Comparison of ENCODE assay signal across 18 cellular contexts in the genomic region with DNA sequence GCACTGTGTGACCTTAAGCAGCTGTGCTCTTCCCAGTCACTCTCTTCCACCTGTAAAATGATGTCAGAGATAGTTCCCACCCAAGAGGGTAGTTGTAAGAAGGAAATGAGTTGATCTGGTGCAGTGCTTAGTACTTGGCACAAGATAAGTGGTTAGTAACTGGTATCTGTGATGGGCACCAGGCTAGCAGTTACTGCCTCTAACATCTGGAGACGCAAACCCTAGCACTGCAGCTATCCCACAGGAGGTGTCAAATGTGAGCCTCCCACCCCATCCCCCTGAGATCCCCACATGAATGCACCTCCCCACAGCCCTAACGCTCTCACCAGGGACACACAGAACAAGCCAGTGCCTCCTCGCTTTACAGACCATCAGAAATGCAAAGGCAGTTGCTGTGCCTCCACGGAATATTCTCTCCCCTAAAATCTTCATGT.
A peak's percentile ranks its signal among the peaks of the same experiment; 100 is the strongest.
DNase-seq lines count a peak whose midpoint lies in the region; ATAC-seq and TF ChIP-seq lines count a peak whose summit lies in the region.
"Had no signal": no experiment of that assay in that cellular context is flagged by ENCODE, and none has a peak within 500 bp of the region (broad histone marks: within the 10 kb centered on the region; RNA-seq: fewer than 3 reads in every experiment).

No MANE protein-coding gene starts in this region.

- H3K4me2 ChIP-seq in SK-N-SH, result peak overlapping the region; percentile 54

- no peak for TF ChIP-seq CTCF in HFFc6 (IDR thresholded peaks at IDR 0.05)
- no peak for TF ChIP-seq CTCF in SK-N-SH (IDR thresholded peaks at IDR 0.05)
- no peak for TF ChIP-seq CTCF in mucosa of descending colon (IDR thresholded peaks at IDR 0.05)
- TF ChIP-seq CTCF in type B pancreatic cell (conservative IDR thresholded peaks at IDR 0.05), result no peak
- no peak for TF ChIP-seq CTCF in heart right ventricle (IDR thresholded peaks at IDR 0.05)

- peaks cover 8 to 9% of the 10 kb centered on the region in 2 experiments; a peak in 1 of 4 replicates for H3K4me1 ChIP-seq in SK-N-SH (ENCODE audit: control insufficient read depth in 1 of 2, insufficient read depth in 2 of 2, low read depth in 1 of 2, low read length in 1 of 2)
- peaks cover 23% of the 10 kb centered on the region for H3K4me1 ChIP-seq in mucosa of descending colon (ENCODE audit: low read depth)
- H3K4me1 ChIP-seq in heart right ventricle, result no peaks in the 10 kb centered on the region

- CTCF ChIA-PET in SK-N-SH (lab: Yijun Ruan, JAX), result interaction anchor here (0.8 kb wide), 1 partner anchor 391 kb away, joined by 3 read pairs; no protein-coding TSS in a partner anchor
- CTCF ChIA-PET in activated CD4-positive, alpha-beta memory T cell treated with anti-CD3 and anti-CD28 coated beads, Interleukin-2, amount 10 ng/mL, durations not matched to agents 7 days and 5 days (lab: Charles Lee), result no interaction called here

- no peak overlapping the region for H2AFZ ChIP-seq in SK-N-SH (ENCODE audit: low read depth)

- TF ChIP-seq EP300 in SK-N-SH (IDR thresholded peaks at IDR 0.05; ENCODE audit: borderline replicate concordance in 1 of 2, low read depth in 1 of 2, low read length in 1 of 2), result no peak

- TF ChIP-seq RAD21 in SK-N-SH (IDR thresholded peaks at IDR 0.05; ENCODE audit: low read length), result no peak

- peaks cover 3% of the 10 kb centered on the region for H3K27me3 Mint-ChIP-seq in HFFc6 (ENCODE audit: insufficient read depth)
- H3K27me3 Mint-ChIP-seq in type B pancreatic cell, result peaks cover 20% of the 10 kb centered on the region
- H3K27me3 Mint-ChIP-seq in activated CD4-positive, alpha-beta memory T cell treated with anti-CD3 and anti-CD28 coated beads, Interleukin-2, amount 10 ng/mL, durations not matched to agents 7 days and 5 days, result peaks cover 22% of the 10 kb centered on the region

- no peaks in the 10 kb centered on the region for H3K79me2 ChIP-seq in SK-N-SH (ENCODE audit: insufficient read depth)

- H3K36me3 Mint-ChIP-seq in HFFc6 (ENCODE audit: low read depth) (peaks cover 6% of the 10 kb centered on the region; the same call in 1 of the 2 replicates), type B pancreatic cell (no peaks in the 10 kb centered on the region)
- no peaks in the 10 kb centered on the region for H3K36me3 Mint-ChIP-seq in activated CD4-positive, alpha-beta memory T cell treated with anti-CD3 and anti-CD28 coated beads, Interleukin-2, amount 10 ng/mL, durations not matched to agents 7 days and 5 days (ENCODE audit: low read depth)
- H3K36me3 Mint-ChIP-seq: activated naive CD8-positive, alpha-beta T cell had no signal

- H3K4me3 Mint-ChIP-seq in HFFc6, result peak overlapping the region; percentile 60
- H3K4me3 Mint-ChIP-seq in type B pancreatic cell, result no peak overlapping the region
- H3K4me3 Mint-ChIP-seq in activated CD4-positive, alpha-beta memory T cell treated with anti-CD3 and anti-CD28 coated beads, Interleukin-2, amount 10 ng/mL, durations not matched to agents 7 days and 5 days, result no peak overlapping the region
- H3K4me3 Mint-ChIP-seq: activated naive CD8-positive, alpha-beta T cell; activated T-cell treated with anti-CD3 and anti-CD28 coated beads, Interleukin-2, amount 50 U/mL, for 72 hours had no signal

- H3K9me2 ChIP-seq in SK-N-SH, result no peaks in the 10 kb centered on the region

- POLR2A ChIA-PET in SK-N-SH (lab: Yijun Ruan, JAX), result no interaction called here
- POLR2A ChIA-PET in activated CD4-positive, alpha-beta memory T cell treated with anti-CD3 and anti-CD28 coated beads, Interleukin-2, amount 10 ng/mL, durations not matched to agents 7 days and 5 days (lab: Charles Lee), result no interaction called here

- no peak overlapping the region for H3K4me3 ChIP-seq in SK-N-SH (ENCODE audit: low read depth in 2 of 2, low read length in 1 of 2)
- H3K4me3 ChIP-seq in mucosa of descending colon, result no peak overlapping the region
- H3K4me3 ChIP-seq in heart right ventricle, result no peak overlapping the region

- H3K27ac ChIP-seq in SK-N-SH (ENCODE audit: low read depth in 2 of 2, low read length in 1 of 2) (peak overlapping the region in 1 of 2 experiments; percentile 57; a peak in 2 of 4 replicates), heart right ventricle (no peak overlapping the region)
- H3K27ac ChIP-seq: brain microvascular endothelial cell, epithelial cell of prostate had no signal

- H3K27ac Mint-ChIP-seq in HFFc6 (peak overlapping the region; percentile 78), type B pancreatic cell (peak overlapping the region; percentile 9)
- no peak overlapping the region for H3K27ac Mint-ChIP-seq in activated CD4-positive, alpha-beta memory T cell treated with anti-CD3 and anti-CD28 coated beads, Interleukin-2, amount 10 ng/mL, durations not matched to agents 7 days and 5 days
- H3K27ac Mint-ChIP-seq: activated naive CD8-positive, alpha-beta T cell; activated T-cell treated with anti-CD3 and anti-CD28 coated beads, Interleukin-2, amount 50 U/mL, for 72 hours had no signal

- H3K9me3 ChIP-seq in SK-N-SH (no peaks in the 10 kb centered on the region), mucosa of descending colon (no peaks in the 10 kb centered on the region), heart right ventricle (no peaks in the 10 kb centered on the region)

- H3K4me1 Mint-ChIP-seq in HFFc6 (ENCODE audit: low read depth) (peaks cover 54% of the 10 kb centered on the region), type B pancreatic cell (ENCODE audit: unreplicated experiment) (peaks cover 14% of the 10 kb centered on the region)
- no peaks in the 10 kb centered on the region for H3K4me1 Mint-ChIP-seq in activated CD4-positive, alpha-beta memory T cell treated with anti-CD3 and anti-CD28 coated beads, Interleukin-2, amount 10 ng/mL, durations not matched to agents 7 days and 5 days

- ATAC-seq in mucosa of descending colon (peak; percentile 14), heart right ventricle (no peak), GM21737 (IDR thresholded peaks at IDR 0.05; ENCODE audit: unreplicated experiment) (no peak)
- ATAC-seq: activated CD4-positive, CD25-positive, alpha-beta regulatory T cell treated with anti-CD3 and anti-CD28 coated beads, Interleukin-2, amount 50 U/mL, for 24 hours; activated T-cell treated with anti-CD3 and anti-CD28 coated beads, Interleukin-2, amount 50 U/mL, for 72 hours had no signal

- H3K9me3 Mint-ChIP-seq in HFFc6 (no peaks in the 10 kb centered on the region), type B pancreatic cell (no peaks in the 10 kb centered on the region)
- no peaks in the 10 kb centered on the region for H3K9me3 Mint-ChIP-seq in activated CD4-positive, alpha-beta memory T cell treated with anti-CD3 and anti-CD28 coated beads, Interleukin-2, amount 10 ng/mL, durations not matched to agents 7 days and 5 days
- H3K9me3 Mint-ChIP-seq: activated T-cell treated with anti-CD3 and anti-CD28 coated beads, Interleukin-2, amount 50 U/mL, for 72 hours had no signal

- H3K27me3 ChIP-seq in SK-N-SH (ENCODE audit: insufficient read depth), result no peaks in the 10 kb centered on the region
- peaks cover 0 to 51% (median 20%) of the 10 kb centered on the region in 7 donors for H3K27me3 ChIP-seq in heart right ventricle
- H3K27me3 ChIP-seq: brain microvascular endothelial cell had no signal

- DNase-seq in HFFc6 (no peak), SK-N-SH (no peak), mucosa of descending colon (no peak), type B pancreatic cell (ENCODE audit: extremely low spot score, unreplicated experiment) (no peak), heart right ventricle (no peak), T-helper 1 cell (no peak)
- DNase-seq in activated CD4-positive, alpha-beta memory T cell treated with anti-CD3 and anti-CD28 coated beads, Interleukin-2, amount 10 ng/mL, durations not matched to agents 7 days and 5 days, result no peak
- DNase-seq: activated CD8-positive, alpha-beta memory T cell treated with anti-CD3 and anti-CD28 coated beads for 24 hours; activated T-cell treated with anti-CD3 and anti-CD28 coated beads, Interleukin-2, amount 50 U/mL, for 72 hours; brain microvascular endothelial cell; GDM1; NCI-H1105 treated with DMSO at 0.1 percent for 48 hours; NCI-H2107; NCI-H524 treated with DMSO at 0.1 percent for 48 hours had no signal

- H3K36me3 ChIP-seq in SK-N-SH (replicated peaks in 1 of 2; ENCODE audit: control insufficient read depth in 1 of 2, insufficient read depth in 2 of 2, low read length in 1 of 2), result peaks cover 0 to 3% of the 10 kb centered on the region in 2 experiments
- H3K36me3 ChIP-seq in mucosa of descending colon (ENCODE audit: low read depth), result no peaks in the 10 kb centered on the region
- no peaks in the 10 kb centered on the region for H3K36me3 ChIP-seq in heart right ventricle
- H3K36me3 ChIP-seq: brain microvascular endothelial cell had no signal

- H3K9ac ChIP-seq in SK-N-SH, result no peak overlapping the region; the same call in 1 of the 2 replicates

- H4K20me1 ChIP-seq in SK-N-SH (ENCODE audit: insufficient read depth), result no peaks in the 10 kb centered on the region

- intact Hi-C loops in mucosa of descending colon (cut with DNase I, micrococcal nuclease), result no loop called here
- intact Hi-C loops in heart right ventricle (cut with DNase I), result no loop called here

- 71% methylated on average over 4 of the region's 4 CpGs for WGBS in SK-N-SH (ENCODE audit: low lambda C conversion rate)
- 54 to 61% methylated on average over 4 of the region's 4 CpGs for WGBS in heart right ventricle, 2 donors

- H3F3A ChIP-seq in SK-N-SH (replicated peaks; ENCODE audit: insufficient read depth), result no peaks in the 10 kb centered on the region

TF ChIP-seq in SK-N-SH, 30 proteins besides CTCF, POLR2A, EP300 and RAD21 (continues in another document):
- TF ChIP-seq TAF1 (IDR thresholded peaks at IDR 0.05; ENCODE audit: borderline replicate concordance, low read depth, low read length) (no peak), SMC3 (IDR thresholded peaks at IDR 0.05; ENCODE audit: low read depth, low read length) (no peak), MXI1 (IDR thresholded peaks at IDR 0.05; ENCODE audit: low read depth, low read length) (no peak), NFIC (IDR thresholded peaks at IDR 0.05; ENCODE audit: borderline replicate concordance) (no peak), GABPA (IDR thresholded peaks at IDR 0.05; ENCODE audit: low read depth) (no peak), POLR2AphosphoS5 (IDR thresholded peaks at IDR 0.05; ENCODE audit: low read depth, low read length) (no peak)
- TF ChIP-seq, protein P1, sequence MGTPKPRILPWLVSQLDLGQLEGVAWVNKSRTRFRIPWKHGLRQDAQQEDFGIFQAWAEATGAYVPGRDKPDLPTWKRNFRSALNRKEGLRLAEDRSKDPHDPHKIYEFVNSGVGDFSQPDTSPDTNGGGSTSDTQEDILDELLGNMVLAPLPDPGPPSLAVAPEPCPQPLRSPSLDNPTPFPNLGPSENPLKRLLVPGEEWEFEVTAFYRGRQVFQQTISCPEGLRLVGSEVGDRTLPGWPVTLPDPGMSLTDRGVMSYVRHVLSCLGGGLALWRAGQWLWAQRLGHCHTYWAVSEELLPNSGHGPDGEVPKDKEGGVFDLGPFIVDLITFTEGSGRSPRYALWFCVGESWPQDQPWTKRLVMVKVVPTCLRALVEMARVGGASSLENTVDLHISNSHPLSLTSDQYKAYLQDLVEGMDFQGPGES (IDR thresholded peaks at IDR 0.05; ENCODE audit: low read depth, low read length), result no peak
